In genomic region chr9:133862585-133863041, GRCh38 we compare ENCODE assay signal across 11 cellular contexts.
DNase-seq lines count a peak whose midpoint lies in the region; TF ChIP-seq lines count a peak whose summit lies in the region.
"Had no signal": no experiment of that assay in that cellular context is flagged by ENCODE, and none has a peak within 500 bp of the region (broad histone marks: within the 10 kb centered on the region; RNA-seq: fewer than 3 reads in every experiment).

No MANE protein-coding gene starts in this region.

- H3K14ac ChIP-seq in neuronal stem cell (ENCODE audit: low read length): no peak overlapping the region

- no peak overlapping the region for H4K91ac ChIP-seq in neuronal stem cell (ENCODE audit: low read depth, low read length, poor library complexity)

- no CpG with 5 or more reads among the region's 26 CpGs for WGBS in neuronal stem cell (ENCODE audit: extremely low coverage in 2 of 2, insufficient read length in 2 of 2, insufficient replicate concordance in 1 of 2), 2 donors

- peaks cover 19% of the 10 kb centered on the region for H3K4me1 ChIP-seq in left ventricle myocardium inferior
- H3K4me1 ChIP-seq in neuronal stem cell (ENCODE audit: control insufficient read depth in 2 of 2, insufficient read depth in 1 of 2, low read depth in 1 of 2, low read length in 2 of 2): peaks cover 7 to 15% of the 10 kb centered on the region in 2 donors

- H3K9me3 ChIP-seq in left ventricle myocardium inferior (replicated peaks) (peaks cover 15% of the 10 kb centered on the region), neuronal stem cell (replicated peaks in 1 of 2; ENCODE audit: control insufficient read depth in 2 of 2, insufficient read depth in 1 of 2, low read depth in 1 of 2, low read length in 2 of 2) (peaks cover 10 to 16% of the 10 kb centered on the region in 2 donors)

- H3K23ac ChIP-seq in neuronal stem cell (ENCODE audit: low read depth, low read length, poor library complexity): peak overlapping the region; percentile 11

- H2BK12ac ChIP-seq in neuronal stem cell (ENCODE audit: low read length): no peak overlapping the region

- H2BK5ac ChIP-seq in neuronal stem cell (ENCODE audit: low read length): no peak overlapping the region

- H3K4me3 ChIP-seq in left ventricle myocardium inferior (peak overlapping the region; percentile 46), neuronal stem cell (ENCODE audit: low read length in 2 of 2) (no peak overlapping the region)

- peaks cover 17% of the 10 kb centered on the region for H3K79me1 ChIP-seq in neuronal stem cell (ENCODE audit: low read depth, low read length)

- intact Hi-C loops in left ventricle myocardium inferior (cut with micrococcal nuclease): no loop called here

- no peak overlapping the region for H2AK5ac ChIP-seq in neuronal stem cell (ENCODE audit: low read depth, low read length)

- H3K36me3 Mint-ChIP-seq in T-helper 2 cell treated with Interferon-gamma antibody and Interleukin-4, amounts not matched to agents 5 μg/mL and 100 μg/mL, for 36 hours (ENCODE audit: low read depth): no peaks in the 10 kb centered on the region
- H3K36me3 Mint-ChIP-seq in type B pancreatic cell: peaks cover 10% of the 10 kb centered on the region
- H3K36me3 Mint-ChIP-seq: activated CD8-positive, alpha-beta memory T cell treated with anti-CD3 and anti-CD28 coated beads, Interleukin-2, amount 10 ng/mL, durations not matched to agents 7 days and 5 days had no signal

- no peak overlapping the region for H2AFZ ChIP-seq in neuronal stem cell (ENCODE audit: low read length)

- TF ChIP-seq CTCF in left ventricle myocardium inferior (IDR thresholded peaks at IDR 0.05; ENCODE audit: borderline replicate concordance) (peak; percentile 12), type B pancreatic cell (conservative IDR thresholded peaks at IDR 0.05) (no peak)

- H3K36me3 ChIP-seq in left ventricle myocardium inferior (peaks cover 6% of the 10 kb centered on the region), neuronal stem cell (replicated peaks in 1 of 2; ENCODE audit: control insufficient read depth in 2 of 2, insufficient read depth in 2 of 2, low read length in 2 of 2) (peaks cover 10 to 36% of the 10 kb centered on the region in 2 donors)

- peaks cover 3% of the 10 kb centered on the region for H3K27me3 Mint-ChIP-seq in T-helper 2 cell treated with Interferon-gamma antibody and Interleukin-4, amounts not matched to agents 5 μg/mL and 100 μg/mL, for 36 hours (ENCODE audit: low read depth)
- H3K27me3 Mint-ChIP-seq in type B pancreatic cell: no peaks in the 10 kb centered on the region
- H3K27me3 Mint-ChIP-seq: activated CD8-positive, alpha-beta memory T cell treated with anti-CD3 and anti-CD28 coated beads, Interleukin-2, amount 10 ng/mL, durations not matched to agents 7 days and 5 days had no signal

- no peaks in the 10 kb centered on the region for H3K27me3 ChIP-seq in left ventricle myocardium inferior (ENCODE audit: low read depth)
- no peaks in the 10 kb centered on the region for H3K27me3 ChIP-seq in neuronal stem cell (ENCODE audit: control insufficient read depth in 3 of 3, insufficient read depth in 3 of 3, low read depth in 1 of 3, low read length in 3 of 3)

- H3K27ac Mint-ChIP-seq in T-helper 2 cell treated with Interferon-gamma antibody and Interleukin-4, amounts not matched to agents 5 μg/mL and 100 μg/mL, for 36 hours: no peak overlapping the region
- peak overlapping the region; percentile 62 for H3K27ac Mint-ChIP-seq in type B pancreatic cell
- H3K27ac Mint-ChIP-seq: activated CD8-positive, alpha-beta memory T cell treated with anti-CD3 and anti-CD28 coated beads, Interleukin-2, amount 10 ng/mL, durations not matched to agents 7 days and 5 days had no signal

- H3K4me2 ChIP-seq in neuronal stem cell (ENCODE audit: insufficient read depth, low read length, poor library complexity, severe bottlenecking): no peak overlapping the region

- H3K4me1 Mint-ChIP-seq in T-helper 2 cell treated with Interferon-gamma antibody and Interleukin-4, amounts not matched to agents 5 μg/mL and 100 μg/mL, for 36 hours (ENCODE audit: low read depth): peaks cover 6% of the 10 kb centered on the region
- H3K4me1 Mint-ChIP-seq in type B pancreatic cell (ENCODE audit: unreplicated experiment): peaks cover 24% of the 10 kb centered on the region
- H3K4me1 Mint-ChIP-seq: activated CD8-positive, alpha-beta memory T cell treated with anti-CD3 and anti-CD28 coated beads, Interleukin-2, amount 10 ng/mL, durations not matched to agents 7 days and 5 days had no signal

- peak overlapping the region; percentile 72 for H3K18ac ChIP-seq in neuronal stem cell (ENCODE audit: low read length)

- H3K4ac ChIP-seq in neuronal stem cell (ENCODE audit: low read length): no peak overlapping the region

- no peak overlapping the region for H3K9ac ChIP-seq in neuronal stem cell (ENCODE audit: low read depth, low read length, poor library complexity)

- H2BK120ac ChIP-seq in neuronal stem cell (ENCODE audit: low read depth, low read length): no peak overlapping the region

- peak overlapping the region; percentile 24 for H3K4me3 Mint-ChIP-seq in T-helper 2 cell treated with Interferon-gamma antibody and Interleukin-4, amounts not matched to agents 5 μg/mL and 100 μg/mL, for 36 hours
- no peak overlapping the region for H3K4me3 Mint-ChIP-seq in type B pancreatic cell
- H3K4me3 Mint-ChIP-seq: activated CD8-positive, alpha-beta memory T cell treated with anti-CD3 and anti-CD28 coated beads, Interleukin-2, amount 10 ng/mL, durations not matched to agents 7 days and 5 days had no signal

- peak overlapping the region; percentile 70 for H3K27ac ChIP-seq in left ventricle myocardium inferior (replicated peaks)
- H3K27ac ChIP-seq in neuronal stem cell (replicated peaks; ENCODE audit: low read length): no peak overlapping the region
- H3K27ac ChIP-seq: 22Rv1 had no signal

- H4K8ac ChIP-seq in neuronal stem cell (ENCODE audit: low read depth, low read length): no peak overlapping the region

- H3K9me3 Mint-ChIP-seq in T-helper 2 cell treated with Interferon-gamma antibody and Interleukin-4, amounts not matched to agents 5 μg/mL and 100 μg/mL, for 36 hours: peaks cover 9% of the 10 kb centered on the region
- H3K9me3 Mint-ChIP-seq in type B pancreatic cell: no peaks in the 10 kb centered on the region

- no peak overlapping the region for H2BK15ac ChIP-seq in neuronal stem cell (ENCODE audit: low read length)

- DNase-seq in T-helper 2 cell treated with Interferon-gamma antibody and Interleukin-4, amounts not matched to agents 5 μg/mL and 100 μg/mL, for 36 hours (ENCODE audit: low spot score): no peak
- no peak for DNase-seq in T-helper 2 cell
- peak; percentile 54 for DNase-seq in left ventricle myocardium inferior
- no peak for DNase-seq in neuronal stem cell (ENCODE audit: low spot score)
- DNase-seq in type B pancreatic cell (ENCODE audit: extremely low spot score, unreplicated experiment): no peak
- DNase-seq in NCI-H345 treated with DMSO at 0.1 percent for 48 hours (lab: John Stamatoyannopoulos, UW; ENCODE audit: unreplicated experiment): no peak
- no peak for DNase-seq in NCI-H1092 treated with DMSO at 0.1 percent for 48 hours (lab: John Stamatoyannopoulos, UW)
- no peak for DNase-seq in activated gamma-delta T cell treated with Interleukin-2 at 50 U/mL for 16 hours
- DNase-seq: activated CD8-positive, alpha-beta memory T cell treated with anti-CD3 and anti-CD28 coated beads, Interleukin-2, amount 10 ng/mL, durations not matched to agents 7 days and 5 days; NCI-H345 had no signal
